ENCODE assay signal across 8 cellular contexts in genomic region chr4:6892190-6892908, GRCh38. TPM values are rescaled to one million over a fixed set of nuclear protein-coding genes. Genes with fewer than 3 reads are reported as not detected.
A peak's percentile ranks its signal among the peaks of the same experiment; 100 is the strongest.
DNase-seq lines count a peak whose midpoint lies in the region; ATAC-seq, FAIRE-seq and TF ChIP-seq lines count a peak whose summit lies in the region.

No MANE protein-coding gene starts in this region.

- peak overlapping the region; percentile 1; the same call in 1 of the 2 replicates for H3K4me3 ChIP-seq in K562
- peak overlapping the region in 4 of 5 donors; percentile 4 to 57 (median 54) for H3K4me3 ChIP-seq in subcutaneous abdominal adipose tissue (ENCODE audit: low read depth in 1 of 5, low read length in 5 of 5)

- no peaks in the 10 kb centered on the region for H4K20me1 ChIP-seq in K562 (replicated peaks; ENCODE audit: control insufficient read depth, insufficient read depth, low read length)

- WGBS in K562 (ENCODE audit: insufficient coverage, low coverage, missing lambda C conversion rate), result 7% methylated on average over 17 of the region's 20 CpGs

- TF ChIP-seq CTCF in GM12873 (IDR thresholded peaks at IDR 0.05; ENCODE audit: insufficient read depth, low read depth, low read length, missing control alignments), result peak; percentile 17
- peak; percentile 32 to 62 (median 53); a peak in 5 of 6 replicates for TF ChIP-seq CTCF in K562 (IDR thresholded peaks at IDR 0.05 in 2 of 3, conservative IDR thresholded peaks at IDR 0.05 in 1 of 3; ENCODE audit: insufficient read depth in 2 of 3, low read depth in 1 of 3, low read length in 3 of 3)

- in situ Hi-C loops in K562 (cut with MboI), result no loop called here

- H3K36me3 ChIP-seq in K562 (ENCODE audit: control insufficient read depth, insufficient read depth, low read length) (no peaks in the 10 kb centered on the region), subcutaneous abdominal adipose tissue (ENCODE audit: control insufficient read depth in 5 of 5, insufficient read depth in 5 of 5, low read length in 5 of 5) (no peaks in the 10 kb centered on the region)

- peak overlapping the region; percentile 80 for H3K27ac ChIP-seq in K562 (ENCODE audit: extremely low read depth, low read depth, low read length)
- no peak overlapping the region for H3K27ac ChIP-seq in subcutaneous abdominal adipose tissue (ENCODE audit: low read depth, low read length)

- peak overlapping the region; percentile 91 for H2AFZ ChIP-seq in K562 (ENCODE audit: low read depth, low read length)

- H3K4me1 ChIP-seq in K562 (replicated peaks in 1 of 2; ENCODE audit: control insufficient read depth in 2 of 2, insufficient read depth in 2 of 2, low read length in 2 of 2) (peaks cover 35 to 60% of the 10 kb centered on the region in 2 experiments), subcutaneous abdominal adipose tissue (ENCODE audit: control insufficient read depth in 5 of 5, insufficient read depth in 5 of 5, low read length in 5 of 5) (peaks cover 0 to 31% (median 28%) of the 10 kb centered on the region in 5 donors)

- H3K4me2 ChIP-seq in K562 (ENCODE audit: insufficient read depth, low read length), result peak overlapping the region; percentile 72

- H3K27me3 ChIP-seq in K562 (ENCODE audit: control insufficient read depth in 2 of 2, insufficient read depth in 2 of 2, low read length in 2 of 2) (no peaks in the 10 kb centered on the region), subcutaneous abdominal adipose tissue (ENCODE audit: control insufficient read depth in 5 of 5, insufficient read depth in 4 of 5, low read length in 5 of 5) (no peaks in the 10 kb centered on the region)

- intact Hi-C loops in K562 (cut with micrococcal nuclease), result loop anchor here (5.0 kb wide), 2 partner anchors 175 to 190 kb away; partner anchors contain the start of gene GRPEL1

- TF ChIP-seq EP300 in K562 (IDR thresholded peaks at IDR 0.05; ENCODE audit: low read length), result no peak; the same call in 1 of the 2 replicates

- BruUV-seq in K562 (replicated peaks; lab: Mats Ljungman, UMichigan), result no TSS peak

- POLR2A ChIA-PET in K562 (lab: Yijun Ruan, JAX), result interaction anchor here (0.6 to 3.8 kb wide), 6 partner anchors 14 to 185 kb away, joined by 3 to 20 read pairs (median 4); partner anchors contain the start of gene TBC1D14

- peaks cover 8% of the 10 kb centered on the region for H3K9me3 ChIP-seq in K562 (replicated peaks; ENCODE audit: control insufficient read depth, insufficient read depth, low read depth, low read length)
- H3K9me3 ChIP-seq in subcutaneous abdominal adipose tissue (ENCODE audit: control insufficient read depth in 5 of 5, low read length in 5 of 5), result peaks cover 0 to 13% (median 0%) of the 10 kb centered on the region in 5 donors

- CTCF ChIA-PET in K562 (lab: Yijun Ruan, JAX; ENCODE audit: low intra/inter-chr PET ratio), result interaction anchor here (0.6 kb wide), 1 partner anchor 187 kb away, joined by 6 read pairs; no protein-coding TSS in a partner anchor

- no peaks in the 10 kb centered on the region for H3K79me2 ChIP-seq in K562 (ENCODE audit: control insufficient read depth, insufficient read depth, low read length)

- peak; percentile 52; the same call in 1 of the 2 replicates for TF ChIP-seq POLR2A in K562 (conservative IDR thresholded peaks at IDR 0.05)

- H3K9ac ChIP-seq in K562 (ENCODE audit: insufficient read depth in 1 of 2, low read depth in 2 of 2, low read length in 2 of 2), result peak overlapping the region; percentile 51 to 61
- H3K9ac ChIP-seq in subcutaneous abdominal adipose tissue (ENCODE audit: low read length in 5 of 5), result peak overlapping the region in 3 of 5 donors; percentile 2 to 52 (median 44)

- peak; percentile 89 for ATAC-seq in K562
- ATAC-seq in HG03045 (IDR thresholded peaks at IDR 0.05; ENCODE audit: unreplicated experiment), result no peak

- no peaks in the 10 kb centered on the region for H3K9me1 ChIP-seq in K562 (ENCODE audit: control insufficient read depth, insufficient read depth, low read length)

- FAIRE-seq in K562 (lab: Jason Lieb, UNC), result peak; percentile 92

- DNase-seq in NCI-H2227 (lab: John Stamatoyannopoulos, UW; ENCODE audit: unreplicated experiment) (peak; percentile 18), K562 (ENCODE audit: extremely low read depth in 1 of 4, low spot score in 3 of 4) (peak; percentile 89 to 93 (median 89)), kidney glomerular epithelial cell (lab: John Stamatoyannopoulos, UW) (peak; percentile 21), NCI-H446 treated with DMSO at 0.1 percent for 48 hours (lab: John Stamatoyannopoulos, UW) (no peak), DMS153 treated with DMSO at 0.1 percent for 48 hours (lab: John Stamatoyannopoulos, UW; ENCODE audit: unreplicated experiment) (no peak)

- peak; percentile 33 to 62 for TF ChIP-seq RAD21 in K562 (CRISPR knock-in tag; conservative IDR thresholded peaks at IDR 0.05 in 1 of 2, IDR thresholded peaks at IDR 0.05 in 1 of 2)

TF ChIP-seq in K562, 482 proteins besides CTCF, POLR2A, EP300 and RAD21 (continues in another document):
- TF ChIP-seq, protein P1, sequence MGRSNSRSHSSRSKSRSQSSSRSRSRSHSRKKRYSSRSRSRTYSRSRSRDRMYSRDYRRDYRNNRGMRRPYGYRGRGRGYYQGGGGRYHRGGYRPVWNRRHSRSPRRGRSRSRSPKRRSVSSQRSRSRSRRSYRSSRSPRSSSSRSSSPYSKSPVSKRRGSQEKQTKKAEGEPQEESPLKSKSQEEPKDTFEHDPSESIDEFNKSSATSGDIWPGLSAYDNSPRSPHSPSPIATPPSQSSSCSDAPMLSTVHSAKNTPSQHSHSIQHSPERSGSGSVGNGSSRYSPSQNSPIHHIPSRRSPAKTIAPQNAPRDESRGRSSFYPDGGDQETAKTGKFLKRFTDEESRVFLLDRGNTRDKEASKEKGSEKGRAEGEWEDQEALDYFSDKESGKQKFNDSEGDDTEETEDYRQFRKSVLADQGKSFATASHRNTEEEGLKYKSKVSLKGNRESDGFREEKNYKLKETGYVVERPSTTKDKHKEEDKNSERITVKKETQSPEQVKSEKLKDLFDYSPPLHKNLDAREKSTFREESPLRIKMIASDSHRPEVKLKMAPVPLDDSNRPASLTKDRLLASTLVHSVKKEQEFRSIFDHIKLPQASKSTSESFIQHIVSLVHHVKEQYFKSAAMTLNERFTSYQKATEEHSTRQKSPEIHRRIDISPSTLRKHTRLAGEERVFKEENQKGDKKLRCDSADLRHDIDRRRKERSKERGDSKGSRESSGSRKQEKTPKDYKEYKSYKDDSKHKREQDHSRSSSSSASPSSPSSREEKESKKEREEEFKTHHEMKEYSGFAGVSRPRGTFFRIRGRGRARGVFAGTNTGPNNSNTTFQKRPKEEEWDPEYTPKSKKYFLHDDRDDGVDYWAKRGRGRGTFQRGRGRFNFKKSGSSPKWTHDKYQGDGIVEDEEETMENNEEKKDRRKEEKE (IDR thresholded peaks at IDR 0.05; ENCODE audit: borderline replicate concordance in 1 of 2, control insufficient read depth in 1 of 2, low read depth in 2 of 2, low read length in 1 of 2), result no peak
- peak in 1 of 2 experiments; percentile 51; a peak in 1 of 4 replicates for TF ChIP-seq MLLT1 (IDR thresholded peaks at IDR 0.05)
- TF ChIP-seq CCNT2 (IDR thresholded peaks at IDR 0.05; ENCODE audit: borderline replicate concordance, extremely low read depth, insufficient read length, low read depth, low read length), result no peak
- TF ChIP-seq ZNF232 (CRISPR knock-in tag; IDR thresholded peaks at IDR 0.05), result no peak
- peak; percentile 45; the same call in 1 of the 2 replicates for TF ChIP-seq ZNF263 (CRISPR knock-in tag; IDR thresholded peaks at IDR 0.05; ENCODE audit: borderline replicate concordance)
- peak; percentile 32 for TF ChIP-seq JUND (IDR thresholded peaks at IDR 0.05; ENCODE audit: borderline replicate concordance, low read depth, low read length)
- no peak; the same call in 2 of the 3 replicates for TF ChIP-seq JUND (tag; IDR thresholded peaks at IDR 0.05; ENCODE audit: borderline replicate concordance, low read depth, low read length)
- TF ChIP-seq SMAD2 (IDR thresholded peaks at IDR 0.05; ENCODE audit: low read depth, low read length), result no peak
- no peak for TF ChIP-seq CBX8 (IDR thresholded peaks at IDR 0.05; ENCODE audit: borderline replicate concordance, extremely low read depth, low read depth, low read length, poor library complexity, severe bottlenecking)

RNA-seq across cellular contexts. Expression of gene TBC1D14, which starts 17.3 kb away (rescaled TPM):
- 61.0 and 70.3 TPM in 2 replicates for total RNA-seq in K562 (2011; cell fraction: chromatin; rRNA removed; ENCODE audit: low replicate concordance)
- total RNA-seq in K562 (2011; cell fraction: nucleolus; rRNA removed), result 50.4 and 54.0 TPM in 2 replicates
- total RNA-seq in K562 (2011; cell fraction: nucleoplasm; rRNA removed), result 45.9 and 49.3 TPM in 2 replicates
- total RNA-seq in K562 (2014; rRNA removed) (50.2 and 54.4 TPM in 2 replicates), K562 (2014; rRNA removed; fragmentation: Illumina TruSeq; extraction: Trizol) (44.8 and 45.5 TPM in 2 replicates), K562 (2015; rRNA removed; fragmentation: Illumina TruSeq; extraction: Trizol) (55.8 and 57.7 TPM in 2 replicates), K562 (2021) (55.4 and 59.6 TPM in 2 replicates)
- polyA plus RNA-seq in K562 (2011; rRNA removed) (31.4 and 41.2 TPM in 2 replicates), K562 (2014; fragmentation: Illumina TruSeq; extraction: Trizol) (46.2 and 47.7 TPM in 2 replicates), K562 (2014; fragmentation: Nextera tagmentation; extraction: Ambion mirVana) (1 to 10 TPM; 2.1 to 2.7 TPM), K562 (2014; rRNA removed) (43.3 and 50.8 TPM in 2 replicates)
- polyA plus RNA-seq in K562 (2011; cell fraction: cytosol; rRNA removed), result 37.0 and 43.7 TPM in 2 replicates
- polyA plus RNA-seq in K562 (2011; cell fraction: nucleus; rRNA removed), result 37.0 and 46.2 TPM in 2 replicates
- polyA plus RNA-seq in K562 (2012), result 45.4 TPM in 2 replicates
- 51.1 and 64.3 TPM in 2 replicates for polyA minus RNA-seq in K562 (2011; rRNA and poly(A)+ RNA removed)
- polyA minus RNA-seq in K562 (2011; cell fraction: cytosol; rRNA and poly(A)+ RNA removed), result 29.6 and 35.1 TPM in 2 replicates
- polyA minus RNA-seq in K562 (2011; cell fraction: nucleus; rRNA and poly(A)+ RNA removed), result 26.1 and 34.0 TPM in 2 replicates

Comparison
In these comparisons a context has a peak if more than half of its experiments do, and no peak if none do; other contexts are left out.
1. DNase-seq: peak in NCI-H2227 (single experiment), K562 (4 of 4) and kidney glomerular epithelial cell (single experiment); none in NCI-H446 treated with DMSO at 0.1 percent for 48 hours (single experiment) and DMS153 treated with DMSO at 0.1 percent for 48 hours (single experiment).